Comparison of ENCODE assay signal across 11 cellular contexts in genomic region chr3:148459931-148460513, GRCh38.
A peak's percentile ranks its signal among the peaks of the same experiment; 100 is the strongest.
DNase-seq lines count a peak whose midpoint lies in the region; ATAC-seq, FAIRE-seq and TF ChIP-seq lines count a peak whose summit lies in the region.
"Had no signal": no experiment of that assay in that cellular context is flagged by ENCODE, and none has a peak within 500 bp of the region (broad histone marks: within the 10 kb centered on the region; RNA-seq: fewer than 3 reads in every experiment).

No MANE protein-coding gene starts in this region.

- H3K27ac ChIP-seq in colonic mucosa = no peak overlapping the region
- no peak overlapping the region for H3K27ac ChIP-seq in gastrocnemius medialis

- no peak for TF ChIP-seq POLR2A in gastrocnemius medialis (IDR thresholded peaks at IDR 0.05)

- H3K4me1 ChIP-seq in colonic mucosa = no peaks in the 10 kb centered on the region
- H3K4me1 ChIP-seq in gastrocnemius medialis = no peaks in the 10 kb centered on the region

- ATAC-seq in gastrocnemius medialis (no peak), HG02678 (IDR thresholded peaks at IDR 0.05; ENCODE audit: unreplicated experiment) (no peak)

- H3K9me3 ChIP-seq in colonic mucosa = no peaks in the 10 kb centered on the region
- H3K9me3 ChIP-seq in gastrocnemius medialis = no peaks in the 10 kb centered on the region

- H3K4me3 ChIP-seq in GM12864 (ENCODE audit: low read depth, low read length) = no peak overlapping the region
- H3K4me3 ChIP-seq in colonic mucosa = no peak overlapping the region
- no peak overlapping the region for H3K4me3 ChIP-seq in gastrocnemius medialis

- in situ Hi-C loops in gastrocnemius medialis (cut with MboI; ENCODE audit: low sequenced_read_pairs in 4 of 4) = no loop called here

- TF ChIP-seq CTCF in GM12864 (IDR thresholded peaks at IDR 0.05; ENCODE audit: low read depth, low read length, missing control alignments) = peak; percentile 25
- peak; percentile 30 for TF ChIP-seq CTCF in colonic mucosa (IDR thresholded peaks at IDR 0.05)
- peak; percentile 14 to 35 (median 28) for TF ChIP-seq CTCF in gastrocnemius medialis (IDR thresholded peaks at IDR 0.05 in 4 of 5, conservative IDR thresholded peaks at IDR 0.05 in 1 of 5)

- H3K9ac ChIP-seq in colonic mucosa (ENCODE audit: low read depth in 2 of 2, low read length in 2 of 2) = no peak overlapping the region

- DNase-seq in GM12864 (ENCODE audit: low read depth) (no peak), Kasumi-1 (lab: John Stamatoyannopoulos, UW) (peak; percentile 33 to 51), colonic mucosa (no peak), gastrocnemius medialis (no peak), HTR-8/SVneo (ENCODE audit: insufficient read length, low spot score) (no peak)
- no peak for DNase-seq in activated effector memory CD4-positive, alpha-beta T cell treated with anti-CD3 and anti-CD28 coated beads, Interleukin-2, amount 50 U/mL, for 16 hours
- DNase-seq: hippocampal formation, NCI-H1694 treated with DMSO at 0.1 percent for 48 hours, posterior cingulate gyrus, T1000 had no signal

- intact Hi-C loops in colonic mucosa (cut with DNase I) (no loop called here), gastrocnemius medialis (cut with DNase I; ENCODE audit: low total_unique reads) (loop anchor here (5.0 kb wide), 1 partner anchor 83 kb away; no protein-coding TSS in a partner anchor)

- no peak for FAIRE-seq in HTR-8/SVneo (lab: Jason Lieb, UNC)

- H3K36me3 ChIP-seq in colonic mucosa = no peaks in the 10 kb centered on the region
- no peaks in the 10 kb centered on the region for H3K36me3 ChIP-seq in gastrocnemius medialis

- H3K27me3 ChIP-seq in colonic mucosa (no peaks in the 10 kb centered on the region), gastrocnemius medialis (no peaks in the 10 kb centered on the region)

Comparison
In these comparisons a context has a peak if more than half of its experiments do, and no peak if none do; other contexts are left out.
1. DNase-seq: peak in Kasumi-1 (2 of 2); none in GM12864 (single experiment), colonic mucosa (single experiment), gastrocnemius medialis (0 of 2), HTR-8/SVneo (single experiment) and activated effector memory CD4-positive, alpha-beta T cell treated with anti-CD3 and anti-CD28 coated beads, Interleukin-2, amount 50 U/mL, for 16 hours (single experiment).
2. Peak in every context shown above with its lines, with median percentiles within 50 percentile points of each other: CTCF ChIP-seq.